ENCODE assay signal across 9 cellular contexts in the genomic region with DNA sequence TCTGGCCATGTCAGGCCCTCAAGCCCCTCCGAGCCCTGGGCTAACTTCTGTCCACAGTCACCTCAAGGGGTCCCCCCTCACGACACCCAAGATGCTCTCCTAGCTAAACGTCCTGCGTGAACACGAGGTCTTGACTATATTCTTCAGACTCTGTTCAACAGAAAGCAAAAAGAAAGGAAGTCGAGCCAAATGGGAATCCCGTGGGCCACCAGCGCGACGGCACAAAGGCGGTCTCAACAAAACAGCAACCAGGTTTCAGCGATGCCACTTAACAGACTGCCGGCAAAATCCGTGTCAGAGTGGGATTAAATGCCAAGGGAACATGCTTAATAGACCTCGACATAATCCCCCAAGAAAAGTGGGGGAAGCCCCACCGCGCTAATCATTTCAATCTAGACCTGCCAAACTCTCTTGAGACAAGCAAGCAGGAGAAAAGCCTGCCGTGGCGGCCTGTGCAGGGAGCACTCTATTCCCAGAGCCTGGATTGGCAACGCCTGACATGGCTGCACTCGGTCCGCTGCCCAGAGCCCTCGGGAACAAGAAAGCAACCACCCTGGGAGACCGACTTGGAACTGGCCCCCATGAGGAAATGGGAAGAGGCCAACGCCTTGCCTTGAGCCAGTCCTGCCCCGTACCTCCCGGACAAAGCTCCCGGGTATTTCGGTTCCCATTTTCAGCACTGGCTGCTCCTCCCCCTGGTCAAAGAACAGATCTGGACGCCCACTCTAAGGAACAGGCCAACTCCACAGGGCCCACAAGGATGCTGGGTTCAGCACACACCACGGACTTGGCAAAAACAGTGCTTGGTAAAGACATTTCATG. TPM values are rescaled to one million over a fixed set of nuclear protein-coding genes. Genes with fewer than 3 reads are reported as not detected.
DNase-seq lines count a peak whose midpoint lies in the region; ATAC-seq, FAIRE-seq and TF ChIP-seq lines count a peak whose summit lies in the region.
"Had no signal": no experiment of that assay in that cellular context is flagged by ENCODE, and none has a peak within 500 bp of the region (broad histone marks: within the 10 kb centered on the region; RNA-seq: fewer than 3 reads in every experiment).

No MANE protein-coding gene starts in this region.

- H4K8ac ChIP-seq in H1 (ENCODE audit: extremely low read depth, insufficient read depth, low read length) = peak overlapping the region; percentile 53

- TF ChIP-seq CTCF in H1 (IDR thresholded peaks at IDR 0.05; ENCODE audit: control extremely low read depth in 1 of 3, insufficient read depth in 1 of 3, low read depth in 1 of 3, low read length in 3 of 3) (no peak), transverse colon (IDR thresholded peaks at IDR 0.05) (no peak)

- peaks cover 11 to 77% of the 10 kb centered on the region in 2 experiments for H3K79me2 ChIP-seq in H1 (ENCODE audit: control insufficient read depth in 1 of 2, insufficient read depth in 2 of 2, low read length in 2 of 2)

- POLR2A ChIA-PET in H1 (lab: Charles Lee; ENCODE audit: partially characterized antibody) = interaction anchor here (0.6 to 13.8 kb wide), 8 partner anchors 8 to 46 kb away, joined by 3 to 209 read pairs (median 5); partner anchors contain the start of genes SAE1 and ZC3H4

- H3K56ac ChIP-seq in H1 (replicated peaks; ENCODE audit: insufficient read length, low read depth, low read length) = no peak overlapping the region

- TF ChIP-seq POLR2A in H1 (IDR thresholded peaks at IDR 0.05; ENCODE audit: control extremely low read depth in 1 of 2, low read depth in 2 of 2, low read length in 2 of 2) = no peak
- TF ChIP-seq POLR2A in transverse colon (IDR thresholded peaks at IDR 0.05) = no peak

- H3K9me3 ChIP-seq in H1 (ENCODE audit: insufficient read depth in 2 of 2, low read depth in 1 of 2, low read length in 1 of 2) (no peaks in the 10 kb centered on the region), mucosa of stomach (ENCODE audit: control insufficient read depth, low read length) (no peaks in the 10 kb centered on the region), transverse colon (no peaks in the 10 kb centered on the region)

- H4K5ac ChIP-seq in H1 (ENCODE audit: insufficient read length, low read depth, low read length) = no peak overlapping the region

- TF ChIP-seq EP300 in H1 (IDR thresholded peaks at IDR 0.05; ENCODE audit: borderline replicate concordance in 1 of 2, low read depth in 2 of 2, low read length in 2 of 2) (no peak), transverse colon (IDR thresholded peaks at IDR 0.05; ENCODE audit: low read depth) (no peak)

- H3K4me3 Mint-ChIP-seq in activated CD8-positive, alpha-beta memory T cell treated with anti-CD3 and anti-CD28 coated beads, Interleukin-2, amount 10 ng/mL, durations not matched to agents 7 days and 5 days = no peak overlapping the region

- H2BK120ac ChIP-seq in H1 (replicated peaks; ENCODE audit: low read depth, low read length) = no peak overlapping the region

- intact Hi-C loops in transverse colon (cut with DNase I; ENCODE audit: low total_unique reads) = no loop called here

- no peak overlapping the region; a peak in 1 of 7 replicates for H3K9ac ChIP-seq in H1 (replicated peaks in 1 of 4; ENCODE audit: extremely low read depth in 1 of 4, low read depth in 3 of 4, low read length in 3 of 4)
- H3K9ac ChIP-seq in mucosa of stomach (ENCODE audit: low read length) = peak overlapping the region; percentile 68

- no peaks in the 10 kb centered on the region for H3K9me3 Mint-ChIP-seq in activated CD8-positive, alpha-beta memory T cell treated with anti-CD3 and anti-CD28 coated beads, Interleukin-2, amount 10 ng/mL, durations not matched to agents 7 days and 5 days (ENCODE audit: low read depth)

- no peak overlapping the region for H3K14ac ChIP-seq in H1 (ENCODE audit: insufficient read length)

- 93% methylated on average over 31 of the region's 31 CpGs; no CpG with 5 or more reads in 1 of the 2 experiments for WGBS in H1 (ENCODE audit: extremely low coverage in 1 of 2, insufficient coverage in 1 of 2, insufficient read length in 1 of 2, insufficient replicate concordance in 2 of 2, low coverage in 1 of 2, low lambda C conversion rate in 2 of 2, missing lambda C conversion rate in 1 of 2), 2 experiments
- WGBS in transverse colon (ENCODE audit: low coverage in 1 of 2), 2 donors = 77 to 90% methylated on average over 6 to 31 of the region's 31 CpGs

- H2BK12ac ChIP-seq in H1 (ENCODE audit: low read depth, low read length) = no peak overlapping the region

- H3K36me3 ChIP-seq in H1 (ENCODE audit: control insufficient read depth in 2 of 4, insufficient read depth in 4 of 4, low read length in 3 of 4) (peaks cover 4 to 25% (median 11%) of the 10 kb centered on the region in 4 experiments; a peak in 7 of 8 replicates), mucosa of stomach (ENCODE audit: control insufficient read depth, insufficient read depth, low read length) (peaks cover 10% of the 10 kb centered on the region), transverse colon (peaks cover 0 to 6% (median 1%) of the 10 kb centered on the region in 4 donors)

- H2AFZ ChIP-seq in H1 (ENCODE audit: low read length) = no peak overlapping the region

- no peak overlapping the region for H3K18ac ChIP-seq in H1 (ENCODE audit: extremely low read depth, low read length)

- ATAC-seq in activated CD8-positive, alpha-beta memory T cell treated with anti-CD3 and anti-CD28 coated beads, Interleukin-2, amount 10 ng/mL, durations not matched to agents 7 days and 5 days = no peak
- ATAC-seq in GM18873 (IDR thresholded peaks at IDR 0.05; ENCODE audit: low FRiP score, unreplicated experiment) = no peak

- no peak overlapping the region for H3K4ac ChIP-seq in H1 (replicated peaks; ENCODE audit: insufficient read length, low read depth, low read length)

- no peaks in the 10 kb centered on the region for H3K27me3 Mint-ChIP-seq in activated CD8-positive, alpha-beta memory T cell treated with anti-CD3 and anti-CD28 coated beads, Interleukin-2, amount 10 ng/mL, durations not matched to agents 7 days and 5 days

- H3K36me3 Mint-ChIP-seq in activated CD8-positive, alpha-beta memory T cell treated with anti-CD3 and anti-CD28 coated beads, Interleukin-2, amount 10 ng/mL, durations not matched to agents 7 days and 5 days = peaks cover 28% of the 10 kb centered on the region

- no peak overlapping the region for H2AK5ac ChIP-seq in H1 (ENCODE audit: low read depth, low read length)

- TF ChIP-seq RAD21 in H1 (IDR thresholded peaks at IDR 0.05 in 1 of 2, conservative IDR thresholded peaks at IDR 0.05 in 1 of 2; ENCODE audit: low read depth in 2 of 2, low read length in 2 of 2) = no peak

- H2BK5ac ChIP-seq in H1 (ENCODE audit: low read depth, low read length) = no peak overlapping the region; the same call in none of the 2 replicates

- peaks cover 15 to 18% of the 10 kb centered on the region in 2 experiments for H4K20me1 ChIP-seq in H1 (replicated peaks in 1 of 2; ENCODE audit: control insufficient read depth in 1 of 2, insufficient read depth in 2 of 2, low read length in 2 of 2)

- no peak for DNase-seq in activated CD8-positive, alpha-beta memory T cell treated with anti-CD3 and anti-CD28 coated beads, Interleukin-2, amount 10 ng/mL, durations not matched to agents 7 days and 5 days
- no peak for DNase-seq in activated CD8-positive, alpha-beta memory T cell treated with anti-CD3 and anti-CD28 coated beads for 24 hours
- DNase-seq in H1 (ENCODE audit: low read depth in 1 of 2, low spot score in 2 of 2) (no peak), transverse colon (peak; percentile 43), SIG-M5 treated with dmso at 0.1 percent for 504 hours (lab: John Stamatoyannopoulos, UW; ENCODE audit: unreplicated experiment) (no peak), Kasumi-1 (lab: John Stamatoyannopoulos, UW) (no peak)
- DNase-seq: activated CD4-positive, alpha-beta T cell treated with anti-CD3 and anti-CD28 coated beads, Interleukin-2, amount 50 U/mL, for 4 hours had no signal

- H2BK20ac ChIP-seq in H1 (ENCODE audit: low read length) = no peak overlapping the region

- H3K4me3 ChIP-seq in H1 (ENCODE audit: extremely low read depth in 1 of 4, insufficient read depth in 2 of 4, low read depth in 3 of 4, low read length in 4 of 4) (no peak overlapping the region), mucosa of stomach (ENCODE audit: low read length) (no peak overlapping the region), transverse colon (no peak overlapping the region)

- no peak for FAIRE-seq in H1 (lab: Jason Lieb, UNC)

- H4K91ac ChIP-seq in H1 (replicated peaks; ENCODE audit: insufficient read length, low read length) = no peak overlapping the region

- H3K4me1 Mint-ChIP-seq in activated CD8-positive, alpha-beta memory T cell treated with anti-CD3 and anti-CD28 coated beads, Interleukin-2, amount 10 ng/mL, durations not matched to agents 7 days and 5 days = peaks cover 69% of the 10 kb centered on the region

- H3K27ac ChIP-seq in H1 (ENCODE audit: low read depth, low read length) (no peak overlapping the region), transverse colon (peak overlapping the region; percentile 81 to 91 (median 86))

- H3K27ac Mint-ChIP-seq in activated CD8-positive, alpha-beta memory T cell treated with anti-CD3 and anti-CD28 coated beads, Interleukin-2, amount 10 ng/mL, durations not matched to agents 7 days and 5 days = peak overlapping the region; percentile 90

- H3K4me2 ChIP-seq in H1 (ENCODE audit: insufficient read depth in 1 of 2, low read depth in 2 of 2, low read length in 2 of 2) = no peak overlapping the region

- no peak overlapping the region for H3K23ac ChIP-seq in H1 (ENCODE audit: insufficient read length)

- CTCF ChIA-PET in activated CD8-positive, alpha-beta memory T cell treated with anti-CD3 and anti-CD28 coated beads, Interleukin-2, amount 10 ng/mL, durations not matched to agents 7 days and 5 days (lab: Charles Lee) = interaction anchor here (1.1 to 4.1 kb wide), 4 partner anchors 9 to 16 kb away, joined by 3 to 36 read pairs (median 8); partner anchors contain the start of gene ZC3H4
- CTCF ChIA-PET in H1 (lab: Charles Lee; ENCODE audit: partially characterized antibody) = interaction anchor here (0.6 to 4.7 kb wide), 7 partner anchors 15 to 287 kb away, joined by 3 to 32 read pairs (median 5); no protein-coding TSS in a partner anchor

- peaks cover 23% of the 10 kb centered on the region for H3K79me1 ChIP-seq in H1 (ENCODE audit: low read depth, low read length)

- no peaks in the 10 kb centered on the region; a peak in 1 of 7 replicates for H3K27me3 ChIP-seq in H1 (replicated peaks in 1 of 4; ENCODE audit: control insufficient read depth in 3 of 4, extremely low read depth in 1 of 4, insufficient read depth in 3 of 4, low read length in 3 of 4)
- H3K27me3 ChIP-seq in mucosa of stomach (ENCODE audit: control insufficient read depth, insufficient read depth, low read length) = no peaks in the 10 kb centered on the region
- no peaks in the 10 kb centered on the region for H3K27me3 ChIP-seq in transverse colon

- H2BK15ac ChIP-seq in H1 (ENCODE audit: low read length) = no peak overlapping the region

- H3K23me2 ChIP-seq in H1 (ENCODE audit: low read depth, low read length) = no peaks in the 10 kb centered on the region

- in situ Hi-C loops in transverse colon (cut with MboI; ENCODE audit: low pct_ligation_motif_present in 1 of 4, low pct_unique_long_range_greater_than_20kb in 1 of 4, low sequenced_read_pairs in 3 of 4) = no loop called here

- H3K4me1 ChIP-seq in H1 (replicated peaks in 1 of 4; ENCODE audit: control insufficient read depth in 3 of 4, insufficient read depth in 4 of 4, low read length in 3 of 4) (peaks cover 2 to 8% (median 4%) of the 10 kb centered on the region in 4 experiments; a peak in 3 of 7 replicates), mucosa of stomach (ENCODE audit: control insufficient read depth, insufficient read depth, low read length) (peaks cover 72% of the 10 kb centered on the region), transverse colon (peaks cover 37 to 65% (median 53%) of the 10 kb centered on the region in 4 donors)

RNA-seq across cellular contexts. Expression of gene ZC3H4, which starts 16.0 kb away (rescaled TPM):
- 100 to 1,000 TPM in 1 of 2 experiments, 10 to 100 TPM in 1; 98.9 to 114 TPM for total RNA-seq in activated CD8-positive, alpha-beta memory T cell treated with anti-CD3 and anti-CD28 coated beads, Interleukin-2, amount 10 ng/mL, durations not matched to agents 7 days and 5 days
- total RNA-seq in H1 (2021; fragmentation: NEBNext Ultra II Directional; extraction: Animal tissue kit (Norgen Biotek cat#: 25700)) = 92.0 and 104 TPM in 2 replicates
- 6.6 and 9.8 TPM in 2 replicates for polyA plus RNA-seq in H1 (2011; rRNA removed)
- 8.5 TPM for polyA plus RNA-seq in H1 (2011; cell fraction: cytosol; rRNA removed)
- polyA plus RNA-seq in H1 (2011; cell fraction: nucleus; rRNA removed) = 22.5 TPM
- polyA plus RNA-seq in H1 (2012, experiment 1 of 2) = 35.8 to 57.1 TPM (median 46.0 TPM) in 4 replicates
- 21.2 TPM for polyA plus RNA-seq in H1 (2012, experiment 2 of 2)
- 34.8 TPM for polyA plus RNA-seq in H1 (2013, experiment 1 of 2)
- polyA plus RNA-seq in H1 (2013, experiment 2 of 2) = 33.0 TPM
- 17.8 and 22.5 TPM in 2 replicates for polyA minus RNA-seq in H1 (2011; rRNA and poly(A)+ RNA removed)
- polyA minus RNA-seq in H1 (2011; cell fraction: cytosol; rRNA and poly(A)+ RNA removed) = 32.1 TPM
- polyA minus RNA-seq in H1 (2011; cell fraction: nucleus; rRNA and poly(A)+ RNA removed) = 20.7 TPM
- 10 to 100 TPM; 25.4 to 32.2 (median 28.0) TPM for total RNA-seq in transverse colon

RNA-seq across cellular contexts. Expression of gene SAE1, which starts 33.0 kb away (rescaled TPM):
- total RNA-seq in activated CD8-positive, alpha-beta memory T cell treated with anti-CD3 and anti-CD28 coated beads, Interleukin-2, amount 10 ng/mL, durations not matched to agents 7 days and 5 days = 100 to 1,000 TPM; 153 to 171 TPM
- total RNA-seq in H1 (2021; fragmentation: NEBNext Ultra II Directional; extraction: Animal tissue kit (Norgen Biotek cat#: 25700)) = 268 and 273 TPM in 2 replicates
- 204 and 213 TPM in 2 replicates for polyA plus RNA-seq in H1 (2011; rRNA removed)
- 282 TPM for polyA plus RNA-seq in H1 (2011; cell fraction: cytosol; rRNA removed)
- polyA plus RNA-seq in H1 (2011; cell fraction: nucleus; rRNA removed) = 128 TPM
- polyA plus RNA-seq in H1 (2012, experiment 1 of 2) = 252 to 307 TPM (median 272 TPM) in 4 replicates
- polyA plus RNA-seq in H1 (2012, experiment 2 of 2) = 223 TPM
- 207 TPM for polyA plus RNA-seq in H1 (2013, experiment 1 of 2)
- polyA plus RNA-seq in H1 (2013, experiment 2 of 2) = 212 TPM
- polyA minus RNA-seq in H1 (2011; rRNA and poly(A)+ RNA removed) = 127 and 143 TPM in 2 replicates
- polyA minus RNA-seq in H1 (2011; cell fraction: cytosol; rRNA and poly(A)+ RNA removed) = 79.1 TPM
- polyA minus RNA-seq in H1 (2011; cell fraction: nucleus; rRNA and poly(A)+ RNA removed) = 38.4 TPM
- total RNA-seq in transverse colon = 10 to 100 TPM; 27.3 to 85.4 (median 51.8) TPM

RNA-seq across cellular contexts. Expression of gene TMEM160, which starts 49.2 kb away (rescaled TPM):
- 10 to 100 TPM; 77.5 to 87.8 TPM for total RNA-seq in activated CD8-positive, alpha-beta memory T cell treated with anti-CD3 and anti-CD28 coated beads, Interleukin-2, amount 10 ng/mL, durations not matched to agents 7 days and 5 days
- total RNA-seq in H1 (2021; fragmentation: NEBNext Ultra II Directional; extraction: Animal tissue kit (Norgen Biotek cat#: 25700)) = 57.5 and 61.7 TPM in 2 replicates
- 152 and 209 TPM in 2 replicates for polyA plus RNA-seq in H1 (2011; rRNA removed)
- 87.1 TPM for polyA plus RNA-seq in H1 (2011; cell fraction: cytosol; rRNA removed)
- 85.1 TPM for polyA plus RNA-seq in H1 (2011; cell fraction: nucleus; rRNA removed)
- 19.0 to 57.5 TPM (median 50.3 TPM) in 4 replicates for polyA plus RNA-seq in H1 (2012, experiment 1 of 2)
- polyA plus RNA-seq in H1 (2012, experiment 2 of 2) = 55.3 TPM
- 61.7 TPM for polyA plus RNA-seq in H1 (2013, experiment 1 of 2)
- polyA plus RNA-seq in H1 (2013, experiment 2 of 2) = 60.3 TPM
- polyA minus RNA-seq in H1 (2011; rRNA and poly(A)+ RNA removed) = 2.0 and 2.2 TPM in 2 replicates
- 19.2 TPM for polyA minus RNA-seq in H1 (2011; cell fraction: cytosol; rRNA and poly(A)+ RNA removed)
- 26.7 TPM for polyA minus RNA-seq in H1 (2011; cell fraction: nucleus; rRNA and poly(A)+ RNA removed)
- total RNA-seq in transverse colon = 10 to 100 TPM in 3 of 4 donors, 1 to 10 TPM in 1; 8.0 to 48.7 (median 32.5) TPM
